Comparison of ENCODE assay signal across 8 cellular contexts in genomic region chr1:21937034-21937371, GRCh38. TPM values are rescaled to one million over a fixed set of nuclear protein-coding genes. Genes with fewer than 3 reads are reported as not detected.
DNase-seq lines count a peak whose midpoint lies in the region; ATAC-seq and TF ChIP-seq lines count a peak whose summit lies in the region.

HSPG2 (minus strand) TSS chr1:21937310; CDS start chr1:21937217, 93 bp downstream.

- POLR2A ChIA-PET in CD8-positive, alpha-beta memory T cell (lab: Charles Lee): no interaction called here
- POLR2A ChIA-PET in PC-9 (lab: Charles Lee; ENCODE audit: unreplicated experiment): interaction anchor here (0.5 to 0.6 kb wide), 2 partner anchors 135 to 428 kb away, joined by 3 to 6 read pairs; no protein-coding TSS in a partner anchor

- TF ChIP-seq RAD21 in neural cell (conservative IDR thresholded peaks at IDR 0.05): no peak

- H3K27me3 ChIP-seq in CD8-positive, alpha-beta memory T cell (ENCODE audit: insufficient read depth, low read length, poor library complexity, severe bottlenecking): no peaks in the 10 kb centered on the region
- H3K27me3 ChIP-seq in PC-9 (ENCODE audit: insufficient read depth, low read depth): no peaks in the 10 kb centered on the region
- H3K27me3 ChIP-seq in esophagus (ENCODE audit: control insufficient read depth in 1 of 2, insufficient read depth in 2 of 2, low read length in 2 of 2): no peaks in the 10 kb centered on the region
- H3K27me3 ChIP-seq in neural cell (ENCODE audit: insufficient read depth, low read depth, low read length): no peaks in the 10 kb centered on the region

- no TSS peak for BruUV-seq in PC-9 (replicated peaks; lab: Mats Ljungman, UMichigan)

- H3K4me1 ChIP-seq in CD8-positive, alpha-beta memory T cell (ENCODE audit: insufficient read depth, low read length): peaks cover 19% of the 10 kb centered on the region
- H3K4me1 ChIP-seq in PC-9 (replicated peaks; ENCODE audit: insufficient read depth): peaks cover 50% of the 10 kb centered on the region
- H3K4me1 ChIP-seq in esophagus (ENCODE audit: control insufficient read depth in 2 of 2, insufficient read depth in 2 of 2, low read length in 1 of 2): peaks cover 6 to 22% of the 10 kb centered on the region in 2 donors

- TF ChIP-seq EP300 in neural cell (conservative IDR thresholded peaks at IDR 0.05; ENCODE audit: poor library complexity, severe bottlenecking): no peak

- peaks cover 27% of the 10 kb centered on the region for H3K79me2 ChIP-seq in PC-9 (ENCODE audit: low read depth)
- no peaks in the 10 kb centered on the region for H3K79me2 ChIP-seq in neural cell (replicated peaks; ENCODE audit: insufficient read depth, low read length)

- ATAC-seq in GM21367 (IDR thresholded peaks at IDR 0.05; ENCODE audit: unreplicated experiment) (no peak), HG02970 (IDR thresholded peaks at IDR 0.05; ENCODE audit: low FRiP score, unreplicated experiment) (no peak)

- intact Hi-C loops in PC-9 (cut with micrococcal nuclease; ENCODE audit: unreplicated experiment): loop anchor here (1.0 to 10.0 kb wide), 3 partner anchors 15 to 152 kb away; partner anchors contain the start of gene USP48

- CTCF ChIA-PET in CD8-positive, alpha-beta memory T cell (lab: Charles Lee): no interaction called here
- CTCF ChIA-PET in PC-9 (lab: Charles Lee): no interaction called here

- H3K9ac ChIP-seq in neural cell (ENCODE audit: low read length): peak within 1 kb of the TSS; percentile 59

- peak within 1 kb of the TSS; percentile 72 for H2AFZ ChIP-seq in PC-9
- no peak within 1 kb of the TSS for H2AFZ ChIP-seq in neural cell (ENCODE audit: low read depth, low read length)

- no peaks in the 10 kb centered on the region for H3K36me3 ChIP-seq in CD8-positive, alpha-beta memory T cell (ENCODE audit: insufficient read depth, low read length)
- H3K36me3 ChIP-seq in PC-9 (ENCODE audit: low read depth): no peaks in the 10 kb centered on the region
- H3K36me3 ChIP-seq in esophagus (ENCODE audit: control insufficient read depth in 2 of 2, insufficient read depth in 2 of 2, low read length in 1 of 2): no peaks in the 10 kb centered on the region
- no peaks in the 10 kb centered on the region for H3K36me3 ChIP-seq in neural cell (ENCODE audit: insufficient read depth, low read length)

- WGBS in esophagus, 2 donors: 0% methylated on average over 12 to 52 of the region's 52 CpGs

- peaks cover 7 to 26% of the 10 kb centered on the region in 2 donors for H3K27me3 Mint-ChIP-seq in CD8-positive, alpha-beta memory T cell

- no peak for DNase-seq in CD8-positive, alpha-beta memory T cell
- no peak for DNase-seq in PC-9
- DNase-seq in NCI-H345 (lab: John Stamatoyannopoulos, UW): no peak
- DNase-seq in cerebellar nuclear complex (lab: John Stamatoyannopoulos, UW): no peak

- peak within 1 kb of the TSS; percentile 94 for H3K4me2 ChIP-seq in PC-9
- H3K4me2 ChIP-seq in neural cell (ENCODE audit: low read length): peak within 1 kb of the TSS; percentile 68

- peaks cover 0 to 4% (median 0%) of the 10 kb centered on the region in 3 donors for H3K36me3 Mint-ChIP-seq in CD8-positive, alpha-beta memory T cell

- H3K4me1 Mint-ChIP-seq in CD8-positive, alpha-beta memory T cell: peaks cover 6 to 20% (median 8%) of the 10 kb centered on the region in 3 donors

- no peak for TF ChIP-seq CTCF in PC-9 (conservative IDR thresholded peaks at IDR 0.05)
- no peak for TF ChIP-seq CTCF in neural cell (IDR thresholded peaks at IDR 0.05; ENCODE audit: poor library complexity, severe bottlenecking)

- no peaks in the 10 kb centered on the region for H3K9me2 ChIP-seq in PC-9 (ENCODE audit: insufficient read depth)
- H3K9me2 ChIP-seq in neural cell (ENCODE audit: insufficient read depth, low read length): no peaks in the 10 kb centered on the region

- H3K4me3 Mint-ChIP-seq in CD8-positive, alpha-beta memory T cell: peak within 1 kb of the TSS; percentile 83 to 93 (median 87)

- peak within 1 kb of the TSS; percentile 58 for H3K27ac ChIP-seq in CD8-positive, alpha-beta memory T cell (ENCODE audit: low read depth, low read length)
- H3K27ac ChIP-seq in PC-9 (peak within 1 kb of the TSS; percentile 67), esophagus (ENCODE audit: low read depth in 2 of 2, low read length in 1 of 2) (peak within 1 kb of the TSS; percentile 87 to 90), neural cell (ENCODE audit: low read length) (no peak within 1 kb of the TSS)

- H3K27ac Mint-ChIP-seq in CD8-positive, alpha-beta memory T cell: peak within 1 kb of the TSS in 5 of 8 donors; percentile 12 to 86 (median 58)

- peak within 1 kb of the TSS; percentile 58 for H3K4me3 ChIP-seq in CD8-positive, alpha-beta memory T cell (ENCODE audit: low read length)
- H3K4me3 ChIP-seq in PC-9: peak within 1 kb of the TSS; percentile 73
- H3K4me3 ChIP-seq in esophagus (ENCODE audit: low read depth in 1 of 2, low read length in 2 of 2): peak within 1 kb of the TSS; percentile 62 to 72
- peak within 1 kb of the TSS; percentile 72 for H3K4me3 ChIP-seq in neural cell (ENCODE audit: low read length)

- H3F3A ChIP-seq in PC-9 (ENCODE audit: insufficient read depth, low read depth) (peaks cover 16% of the 10 kb centered on the region), neural cell (ENCODE audit: insufficient read depth, low read length, poor library complexity, severe bottlenecking) (no peaks in the 10 kb centered on the region)

- no peaks in the 10 kb centered on the region for H4K20me1 ChIP-seq in PC-9 (ENCODE audit: insufficient read depth)
- no peaks in the 10 kb centered on the region for H4K20me1 ChIP-seq in neural cell (ENCODE audit: insufficient read depth)

- no peaks in the 10 kb centered on the region for H3K9me3 ChIP-seq in CD8-positive, alpha-beta memory T cell (ENCODE audit: low read length)
- H3K9me3 ChIP-seq in PC-9 (ENCODE audit: insufficient read depth, low read depth): no peaks in the 10 kb centered on the region
- no peaks in the 10 kb centered on the region for H3K9me3 ChIP-seq in esophagus (ENCODE audit: control insufficient read depth in 2 of 2, insufficient read depth in 1 of 2, low read depth in 1 of 2, low read length in 1 of 2)
- H3K9me3 ChIP-seq in neural cell (ENCODE audit: low read length): no peaks in the 10 kb centered on the region

- peaks cover 0 to 4% (median 0%) of the 10 kb centered on the region in 5 donors for H3K9me3 Mint-ChIP-seq in CD8-positive, alpha-beta memory T cell

TF ChIP-seq in neural cell, 6 proteins besides CTCF, POLR2A, EP300 and RAD21:
- TF ChIP-seq, protein P1, sequence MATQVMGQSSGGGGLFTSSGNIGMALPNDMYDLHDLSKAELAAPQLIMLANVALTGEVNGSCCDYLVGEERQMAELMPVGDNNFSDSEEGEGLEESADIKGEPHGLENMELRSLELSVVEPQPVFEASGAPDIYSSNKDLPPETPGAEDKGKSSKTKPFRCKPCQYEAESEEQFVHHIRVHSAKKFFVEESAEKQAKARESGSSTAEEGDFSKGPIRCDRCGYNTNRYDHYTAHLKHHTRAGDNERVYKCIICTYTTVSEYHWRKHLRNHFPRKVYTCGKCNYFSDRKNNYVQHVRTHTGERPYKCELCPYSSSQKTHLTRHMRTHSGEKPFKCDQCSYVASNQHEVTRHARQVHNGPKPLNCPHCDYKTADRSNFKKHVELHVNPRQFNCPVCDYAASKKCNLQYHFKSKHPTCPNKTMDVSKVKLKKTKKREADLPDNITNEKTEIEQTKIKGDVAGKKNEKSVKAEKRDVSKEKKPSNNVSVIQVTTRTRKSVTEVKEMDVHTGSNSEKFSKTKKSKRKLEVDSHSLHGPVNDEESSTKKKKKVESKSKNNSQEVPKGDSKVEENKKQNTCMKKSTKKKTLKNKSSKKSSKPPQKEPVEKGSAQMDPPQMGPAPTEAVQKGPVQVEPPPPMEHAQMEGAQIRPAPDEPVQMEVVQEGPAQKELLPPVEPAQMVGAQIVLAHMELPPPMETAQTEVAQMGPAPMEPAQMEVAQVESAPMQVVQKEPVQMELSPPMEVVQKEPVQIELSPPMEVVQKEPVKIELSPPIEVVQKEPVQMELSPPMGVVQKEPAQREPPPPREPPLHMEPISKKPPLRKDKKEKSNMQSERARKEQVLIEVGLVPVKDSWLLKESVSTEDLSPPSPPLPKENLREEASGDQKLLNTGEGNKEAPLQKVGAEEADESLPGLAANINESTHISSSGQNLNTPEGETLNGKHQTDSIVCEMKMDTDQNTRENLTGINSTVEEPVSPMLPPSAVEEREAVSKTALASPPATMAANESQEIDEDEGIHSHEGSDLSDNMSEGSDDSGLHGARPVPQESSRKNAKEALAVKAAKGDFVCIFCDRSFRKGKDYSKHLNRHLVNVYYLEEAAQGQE (IDR thresholded peaks at IDR 0.05; ENCODE audit: borderline replicate concordance): no peak
- TF ChIP-seq TAF1 (IDR thresholded peaks at IDR 0.05; ENCODE audit: low read depth) (no peak), EZH2 (IDR thresholded peaks at IDR 0.05; ENCODE audit: borderline replicate concordance, insufficient read depth, low read length, poor library complexity, severe bottlenecking) (no peak)

RNA-seq across cellular contexts. Expression of gene HSPG2, which starts in this region (rescaled TPM):
- total RNA-seq in CD8-positive, alpha-beta memory T cell: under 1 TPM; 0.24 to 0.72 TPM
- not detected for polyA plus RNA-seq in CD8-positive, alpha-beta memory T cell
- 126 and 157 TPM in 2 replicates for total RNA-seq in PC-9 (2021)
- polyA plus RNA-seq in esophagus: 10 to 100 TPM; 37.6 to 55.0 TPM
- 0.79 and 0.90 TPM in 2 replicates for polyA plus RNA-seq in neural cell
- 1.5 and 3.2 TPM in 2 replicates for polyA minus RNA-seq in neural cell

Comparison
In these comparisons a context has a peak if more than half of its experiments do, and no peak if none do; other contexts are left out.
1. RNA of gene HSPG2 (total RNA-seq): 126 to 157 TPM in PC-9; 0.24 to 0.72 TPM in CD8-positive, alpha-beta memory T cell; every median in the first group is over 10 times any median in the second.
2. RNA of gene HSPG2 (polyA plus RNA-seq): 37.6 to 55.0 TPM in esophagus; 0.79 to 0.90 TPM in neural cell and not detected in CD8-positive, alpha-beta memory T cell (single experiment); every median in the first group is over 10 times any median in the second.
3. Peak in every context shown above with its lines, with median percentiles within 50 percentile points of each other: H3K4me3 ChIP-seq.